In genomic region chr15:56383011-56383410, GRCh38 we compare ENCODE assay signal across 1 cellular context.
TF ChIP-seq lines count a peak whose summit lies in the region.

No MANE protein-coding gene starts in this region.

TF ChIP-seq in HCT116, 20 proteins besides CTCF, POLR2A, EP300 and RAD21 (continued from another document):
- no peak for TF ChIP-seq FOSL1 (IDR thresholded peaks at IDR 0.05; ENCODE audit: low read depth)
- TF ChIP-seq CEBPB (IDR thresholded peaks at IDR 0.05; ENCODE audit: low read depth), result no peak
- no peak for TF ChIP-seq EGR1 (IDR thresholded peaks at IDR 0.05; ENCODE audit: low read depth)
- TF ChIP-seq ZNF274 (IDR thresholded peaks at IDR 0.05; ENCODE audit: low read depth, low read length), result no peak
- no peak for TF ChIP-seq SP1 (IDR thresholded peaks at IDR 0.05; ENCODE audit: low read depth)
- TF ChIP-seq JUND (IDR thresholded peaks at IDR 0.05), result no peak
- no peak for TF ChIP-seq ATF3 (IDR thresholded peaks at IDR 0.05)
- no peak for TF ChIP-seq YY1 (IDR thresholded peaks at IDR 0.05; ENCODE audit: extremely low read depth, insufficient replicate concordance, low read depth, low read length)
- TF ChIP-seq EZH2 (IDR thresholded peaks at IDR 0.05), result no peak
- TF ChIP-seq SIN3A (IDR thresholded peaks at IDR 0.05; ENCODE audit: low read depth), result no peak
- no peak for TF ChIP-seq TCF7L2 (IDR thresholded peaks at IDR 0.05; ENCODE audit: borderline replicate concordance, extremely low read depth, insufficient read depth, insufficient read length)
- no peak for TF ChIP-seq ELF1 (IDR thresholded peaks at IDR 0.05; ENCODE audit: borderline replicate concordance, low read depth)
- TF ChIP-seq MAX (IDR thresholded peaks at IDR 0.05), result no peak
- no peak for TF ChIP-seq CBX3 (IDR thresholded peaks at IDR 0.05; ENCODE audit: low read depth)
- TF ChIP-seq POLR2AphosphoS5 (IDR thresholded peaks at IDR 0.05; ENCODE audit: low read depth, low read length), result no peak
- TF ChIP-seq EZH2phosphoT487 (IDR thresholded peaks at IDR 0.05; ENCODE audit: borderline replicate concordance), result no peak
